ENCODE assay signal across 11 cellular contexts in genomic region chr1:65717815-65718454, GRCh38.
DNase-seq lines count a peak whose midpoint lies in the region; ATAC-seq, FAIRE-seq and TF ChIP-seq lines count a peak whose summit lies in the region.
"Had no signal": no experiment of that assay in that cellular context is flagged by ENCODE, and none has a peak within 500 bp of the region (broad histone marks: within the 10 kb centered on the region; RNA-seq: fewer than 3 reads in every experiment).

No MANE protein-coding gene starts in this region.

- H3K4me3 ChIP-seq in Loucy (ENCODE audit: low read length, poor library complexity, severe bottlenecking) (no peak overlapping the region), brain microvascular endothelial cell (ENCODE audit: low read depth, low read length) (no peak overlapping the region), osteoblast (ENCODE audit: insufficient read depth, low read length) (no peak overlapping the region)
- H3K4me3 ChIP-seq: BLaER1 treated with 17β-estradiol and CSF1 and Interleukin-3, amounts not matched to agents 10 nM and 100 nM had no signal

- H3K27me3 Mint-ChIP-seq in CD4-positive, alpha-beta T cell = peaks cover 12% of the 10 kb centered on the region

- no peaks in the 10 kb centered on the region for H4K20me1 ChIP-seq in Loucy (ENCODE audit: insufficient read depth, low read length, poor library complexity, severe bottlenecking)
- no peaks in the 10 kb centered on the region for H4K20me1 ChIP-seq in osteoblast (ENCODE audit: insufficient read depth, low read length)
- H4K20me1 ChIP-seq: BLaER1 treated with 17β-estradiol and CSF1 and Interleukin-3, amounts not matched to agents 10 nM and 100 nM had no signal

- no peaks in the 10 kb centered on the region for H3K36me3 Mint-ChIP-seq in CD4-positive, alpha-beta T cell (ENCODE audit: low read depth)

- TF ChIP-seq CTCF in Loucy (conservative IDR thresholded peaks at IDR 0.05; ENCODE audit: low read length) (peak; percentile 71), brain microvascular endothelial cell (IDR thresholded peaks at IDR 0.05; ENCODE audit: low read depth, low read length, missing control alignments) (peak; percentile 51), osteoblast (IDR thresholded peaks at IDR 0.05; ENCODE audit: extremely low read depth, low read depth, low read length) (peak; percentile 44)
- no peak for TF ChIP-seq CTCF in CD4-positive, alpha-beta T cell (IDR thresholded peaks at IDR 0.05)

- no peaks in the 10 kb centered on the region for H3K79me2 ChIP-seq in Loucy (ENCODE audit: insufficient read depth, low read length)
- H3K79me2 ChIP-seq in osteoblast (ENCODE audit: insufficient read depth, low read length) = no peaks in the 10 kb centered on the region

- no peak overlapping the region for H3K27ac ChIP-seq in brain microvascular endothelial cell
- H3K27ac ChIP-seq in osteoblast (ENCODE audit: low read depth, low read length) = no peak overlapping the region
- no peak overlapping the region for H3K27ac ChIP-seq in CD4-positive, alpha-beta T cell (ENCODE audit: low read depth, low read length)
- H3K27ac ChIP-seq: BLaER1 treated with 17β-estradiol and CSF1 and Interleukin-3, amounts not matched to agents 10 nM and 100 nM had no signal

- no peak overlapping the region for H3K27ac Mint-ChIP-seq in CD4-positive, alpha-beta T cell

- no peaks in the 10 kb centered on the region for H3K9me3 Mint-ChIP-seq in CD4-positive, alpha-beta T cell
- H3K9me3 Mint-ChIP-seq: neural crest cell had no signal

- no peak for ATAC-seq in CD4-positive, alpha-beta T cell (ENCODE audit: poor library complexity)
- no peak for ATAC-seq in HG02623 (IDR thresholded peaks at IDR 0.05; ENCODE audit: unreplicated experiment)

- intact Hi-C loops in CD4-positive, alpha-beta T cell (cut with DNase I, micrococcal nuclease) = no loop called here

- in situ Hi-C loops in brain microvascular endothelial cell (cut with HindIII; ENCODE audit: low pct_ligation_motif_present, low sequenced_read_pairs) = no loop called here

- FAIRE-seq in H54 (lab: Jason Lieb, UNC) = no peak

- H3K9ac ChIP-seq in Loucy (ENCODE audit: low read depth, low read length, poor library complexity, severe bottlenecking) = no peak overlapping the region
- H3K9ac ChIP-seq: BLaER1 treated with 17β-estradiol and CSF1 and Interleukin-3, amounts not matched to agents 10 nM and 100 nM had no signal

- no peak overlapping the region for H3K4me3 Mint-ChIP-seq in CD4-positive, alpha-beta T cell
- H3K4me3 Mint-ChIP-seq: neural crest cell had no signal

- 0 out of 2 replicates have a peak overlapping the region, but pooled peaks have one; percentile 23 for H2AFZ ChIP-seq in Loucy (ENCODE audit: low read length)
- H2AFZ ChIP-seq in osteoblast (ENCODE audit: low read length) = no peak overlapping the region

- no peaks in the 10 kb centered on the region for H3K4me1 Mint-ChIP-seq in CD4-positive, alpha-beta T cell (ENCODE audit: low read depth)
- H3K4me1 Mint-ChIP-seq: neural crest cell had no signal

- no peaks in the 10 kb centered on the region for H3K9me2 ChIP-seq in Loucy (replicated peaks; ENCODE audit: low read depth, low read length)

- H3K27me3 ChIP-seq in Loucy (ENCODE audit: insufficient read depth, low read length, poor library complexity, severe bottlenecking) (no peaks in the 10 kb centered on the region), brain microvascular endothelial cell (replicated peaks) (peaks cover 3% of the 10 kb centered on the region), osteoblast (ENCODE audit: insufficient read depth, low read length) (no peaks in the 10 kb centered on the region)
- H3K27me3 ChIP-seq in CD4-positive, alpha-beta T cell (ENCODE audit: control insufficient read depth, insufficient read depth, low read length) = no peaks in the 10 kb centered on the region
- H3K27me3 ChIP-seq: BLaER1 treated with 17β-estradiol and CSF1 and Interleukin-3, amounts not matched to agents 10 nM and 100 nM had no signal

- POLR2A ChIA-PET in CD4-positive, alpha-beta T cell (lab: Charles Lee) = no interaction called here

- H3K4me2 ChIP-seq in Loucy (ENCODE audit: low read depth, low read length, poor library complexity, severe bottlenecking) (no peak overlapping the region), osteoblast (ENCODE audit: insufficient read depth, low read length) (no peak overlapping the region)
- H3K4me2 ChIP-seq: BLaER1 treated with 17β-estradiol and CSF1 and Interleukin-3, amounts not matched to agents 10 nM and 100 nM had no signal

- H3K36me3 ChIP-seq in Loucy (ENCODE audit: insufficient read depth, low read length) (no peaks in the 10 kb centered on the region), brain microvascular endothelial cell (replicated peaks) (no peaks in the 10 kb centered on the region), osteoblast (ENCODE audit: insufficient read depth, low read length) (no peaks in the 10 kb centered on the region)
- H3K36me3 ChIP-seq: BLaER1 treated with 17β-estradiol and CSF1 and Interleukin-3, amounts not matched to agents 10 nM and 100 nM had no signal

- no peak for TF ChIP-seq POLR2A in H54 (IDR thresholded peaks at IDR 0.05; ENCODE audit: low read depth, low read length)

- H3K9me3 ChIP-seq in Loucy (ENCODE audit: insufficient read depth, low read depth, low read length) (no peaks in the 10 kb centered on the region), osteoblast (ENCODE audit: low read depth, low read length) (no peaks in the 10 kb centered on the region)
- no peaks in the 10 kb centered on the region for H3K9me3 ChIP-seq in CD4-positive, alpha-beta T cell (ENCODE audit: control insufficient read depth, low read length)
- H3K9me3 ChIP-seq: BLaER1 treated with 17β-estradiol and CSF1 and Interleukin-3, amounts not matched to agents 10 nM and 100 nM had no signal

- CTCF ChIA-PET in CD4-positive, alpha-beta T cell (lab: Charles Lee) = no interaction called here

- H3K4me1 ChIP-seq in Loucy (ENCODE audit: insufficient read depth, low read length, poor library complexity, severe bottlenecking) (peaks cover 36% of the 10 kb centered on the region), osteoblast (ENCODE audit: insufficient read depth, low read length) (no peaks in the 10 kb centered on the region)

- no peaks in the 10 kb centered on the region for H3F3A ChIP-seq in Loucy (ENCODE audit: low read depth)

- DNase-seq in SHP77 (lab: John Stamatoyannopoulos, UW) (peak; percentile 12 to 13), SHP77 treated with DMSO at 0.1 percent for 48 hours (lab: John Stamatoyannopoulos, UW) (no peak), brain microvascular endothelial cell (peak; percentile 39), osteoblast (ENCODE audit: insufficient read length, low spot score, missing footprints) (no peak), H54 (ENCODE audit: insufficient read length, low spot score) (no peak)
- DNase-seq in CD4-positive, alpha-beta T cell = no peak
- DNase-seq: GOT3 had no signal

Comparison
In these comparisons a context has a peak if more than half of its experiments do, and no peak if none do; other contexts are left out.
1. DNase-seq: peak in SHP77 (2 of 2) and brain microvascular endothelial cell (single experiment); none in SHP77 treated with DMSO at 0.1 percent for 48 hours (single experiment), osteoblast (single experiment), CD4-positive, alpha-beta T cell (0 of 10) and H54 (single experiment).